8 cellular contexts compared by ENCODE assay signal in the genomic region with DNA sequence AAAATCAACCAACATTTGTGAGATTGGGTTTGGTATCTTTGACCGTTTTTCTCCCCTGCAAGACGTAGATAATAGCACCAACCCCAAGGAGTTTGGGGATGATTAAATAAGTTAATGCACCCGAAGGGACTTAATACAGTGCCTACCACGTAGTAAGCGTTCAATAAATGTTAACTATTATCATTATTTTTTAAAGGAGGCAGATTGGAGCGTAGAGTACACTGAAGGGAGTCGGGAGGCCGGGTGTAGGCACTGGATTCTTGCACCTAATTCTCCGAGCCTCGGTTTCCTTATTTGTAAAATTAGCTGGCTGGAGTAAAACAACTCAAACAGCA. TPM values are rescaled to one million over a fixed set of nuclear protein-coding genes. Genes with fewer than 3 reads are reported as not detected.
DNase-seq lines count a peak whose midpoint lies in the region; ATAC-seq and TF ChIP-seq lines count a peak whose summit lies in the region.

No MANE protein-coding gene starts in this region.

- H3K4me2 ChIP-seq in SU-DHL-6 (ENCODE audit: low read depth, low read length, poor library complexity, severe bottlenecking) (peak overlapping the region; percentile 88), skeletal muscle satellite cell (ENCODE audit: low read length) (peak overlapping the region; percentile 93)

- no peaks in the 10 kb centered on the region for H4K20me1 ChIP-seq in SU-DHL-6 (ENCODE audit: low read depth, low read length)

- peak overlapping the region; percentile 78 for H3K4me3 ChIP-seq in SU-DHL-6 (ENCODE audit: insufficient read depth, low read length, poor library complexity, severe bottlenecking)
- peak overlapping the region; percentile 73 to 92 for H3K4me3 ChIP-seq in gastroesophageal sphincter
- peak overlapping the region; percentile 82 for H3K4me3 ChIP-seq in skeletal muscle satellite cell (ENCODE audit: low read length)

- H3K27me3 ChIP-seq in SU-DHL-6 (ENCODE audit: low read length), result no peaks in the 10 kb centered on the region
- no peaks in the 10 kb centered on the region for H3K27me3 ChIP-seq in gastroesophageal sphincter
- no peaks in the 10 kb centered on the region for H3K27me3 ChIP-seq in skeletal muscle satellite cell (ENCODE audit: control insufficient read depth, insufficient read depth, low read length)

- H3K9me3 ChIP-seq in SU-DHL-6 (ENCODE audit: insufficient read depth, low read length) (no peaks in the 10 kb centered on the region), gastroesophageal sphincter (no peaks in the 10 kb centered on the region), skeletal muscle satellite cell (replicated peaks; ENCODE audit: low read length) (no peaks in the 10 kb centered on the region)

- H2AFZ ChIP-seq in SU-DHL-6 (ENCODE audit: low read depth, low read length, severe bottlenecking), result peak overlapping the region; percentile 94

- no peak for DNase-seq in stimulated activated CD4-positive, alpha-beta T cell treated with anti-CD3 and anti-CD28 coated beads, Interleukin-2, amount 100 ng/mL, for 24 hours
- DNase-seq in superior temporal gyrus (ENCODE audit: extremely low spot score), result no peak
- DNase-seq in GM19238 (ENCODE audit: insufficient read length, low spot score), result no peak

- H3K9me2 ChIP-seq in SU-DHL-6 (replicated peaks; ENCODE audit: insufficient read depth, low read length), result no peaks in the 10 kb centered on the region

- H3K9ac ChIP-seq in SU-DHL-6 (ENCODE audit: low read length) (peak overlapping the region; percentile 84), skeletal muscle satellite cell (ENCODE audit: low read depth, low read length) (peak overlapping the region; percentile 98)

- TF ChIP-seq EP300 in gastroesophageal sphincter (IDR thresholded peaks at IDR 0.05), result no peak

- H3K4me1 ChIP-seq in gastroesophageal sphincter (peaks cover 0 to 45% (median 31%) of the 10 kb centered on the region in 3 donors), skeletal muscle satellite cell (ENCODE audit: control insufficient read depth, insufficient read depth, low read length) (peaks cover 38% of the 10 kb centered on the region)

- no peak for TF ChIP-seq POLR2A in gastroesophageal sphincter (IDR thresholded peaks at IDR 0.05)

- WGBS in gastroesophageal sphincter (ENCODE audit: low coverage in 1 of 2), 2 donors, result 3 to 6% methylated on average over 10 of the region's 10 CpGs

- H3F3A ChIP-seq in SU-DHL-6 (ENCODE audit: insufficient read depth), result 0 out of 2 replicates have a peak, but pooled peaks cover 3% of the 10 kb centered on the region

- peak; percentile 7 for ATAC-seq in GM21737 (IDR thresholded peaks at IDR 0.05; ENCODE audit: unreplicated experiment)
- ATAC-seq in gastroesophageal sphincter, result peak; percentile 5
- ATAC-seq in HG02623 (IDR thresholded peaks at IDR 0.05; ENCODE audit: unreplicated experiment), result no peak

- H3K27ac ChIP-seq in SU-DHL-6 (ENCODE audit: low read depth, low read length), result peak overlapping the region; percentile 32; the same call in 1 of the 2 replicates
- peak overlapping the region; percentile 68 to 97 (median 94) for H3K27ac ChIP-seq in gastroesophageal sphincter

- peaks cover 46% of the 10 kb centered on the region for H3K79me2 ChIP-seq in SU-DHL-6 (ENCODE audit: insufficient read depth, low read length)

- no peaks in the 10 kb centered on the region for H3K36me3 ChIP-seq in SU-DHL-6 (ENCODE audit: low read length)
- H3K36me3 ChIP-seq in gastroesophageal sphincter, result no peaks in the 10 kb centered on the region
- H3K36me3 ChIP-seq in skeletal muscle satellite cell (ENCODE audit: insufficient read depth, low read length), result no peaks in the 10 kb centered on the region

- TF ChIP-seq CTCF in SU-DHL-6 (IDR thresholded peaks at IDR 0.05; ENCODE audit: insufficient read depth, low read length, poor library complexity, severe bottlenecking), result no peak
- TF ChIP-seq CTCF in gastroesophageal sphincter (IDR thresholded peaks at IDR 0.05), result no peak

RNA-seq across cellular contexts. Expression of a gene that starts 0.4 kb away (rescaled TPM):
- total RNA-seq in gastroesophageal sphincter, result 10 to 100 TPM; 39.9 to 70.6 (median 59.1) TPM
- 20.1 and 22.3 TPM in 2 replicates for total RNA-seq in skeletal muscle satellite cell (2012; rRNA removed)
